Comparison of ENCODE assay signal across 38 cellular contexts in genomic region chr18:79328917-79329316, GRCh38.
"Had no signal": no experiment of that assay in that cellular context is flagged by ENCODE, and none has a peak within 500 bp of the region (broad histone marks: within the 10 kb centered on the region; RNA-seq: fewer than 3 reads in every experiment).

No MANE protein-coding gene starts in this region.

- H3K9me3 Mint-ChIP-seq: activated naive CD4-positive, alpha-beta T cell treated with anti-CD3 and anti-CD28 coated beads, Interleukin-2, amount 50 U/mL, for 24 hours; brain had no signal

- H3K4me1 ChIP-seq: adrenal gland, ascending aorta, breast epithelium had no signal

- H3K9me3 ChIP-seq: adrenal gland, ascending aorta, body of pancreas, breast epithelium had no signal

- H3K27me3 Mint-ChIP-seq: activated naive CD4-positive, alpha-beta T cell treated with anti-CD3 and anti-CD28 coated beads, Interleukin-2, amount 10 ng/mL, durations not matched to agents 7 days and 5 days; activated naive CD4-positive, alpha-beta T cell treated with anti-CD3 and anti-CD28 coated beads, Interleukin-2, amount 50 U/mL, for 24 hours; activated naive CD8-positive, alpha-beta T cell; activated naive CD8-positive, alpha-beta T cell treated with anti-CD3 and anti-CD28 coated beads for 36 hours; activated naive CD8-positive, alpha-beta T cell treated with anti-CD3 and anti-CD28 coated beads, Interleukin-2, amount 10 ng/mL, durations not matched to agents 7 days and 5 days; activated naive CD8-positive, alpha-beta T cell treated with anti-CD3 and anti-CD28 coated beads, Interleukin-2, amount 50 U/mL, for 24 hours; activated T-cell treated with anti-CD3 and anti-CD28 coated beads, Interleukin-2, amount 50 U/mL, for 24 hours; activated T-helper 17 cell treated with anti-CD3 and anti-CD28 coated beads, Interleukin-2, amount 50 U/mL, for 72 hours; brain; central memory CD8-positive, alpha-beta T cell had no signal

- H3K4me3 ChIP-seq: adrenal gland, ascending aorta, body of pancreas, breast epithelium, cardiac muscle cell had no signal

- H3K27me3 ChIP-seq: adrenal gland, ascending aorta, body of pancreas, brain microvascular endothelial cell, breast epithelium, cardiac muscle cell had no signal

- H3K27ac ChIP-seq: adrenal gland, ascending aorta, body of pancreas, brain microvascular endothelial cell, breast epithelium, cardiac muscle cell had no signal

- H3K4me3 Mint-ChIP-seq: activated naive CD4-positive, alpha-beta T cell treated with anti-CD3 and anti-CD28 coated beads for 36 hours; activated naive CD4-positive, alpha-beta T cell treated with anti-CD3 and anti-CD28 coated beads, Interleukin-2, amount 10 ng/mL, durations not matched to agents 7 days and 5 days; activated naive CD4-positive, alpha-beta T cell treated with anti-CD3 and anti-CD28 coated beads, Interleukin-2, amount 50 U/mL, for 24 hours; activated naive CD8-positive, alpha-beta T cell; activated naive CD8-positive, alpha-beta T cell treated with anti-CD3 and anti-CD28 coated beads for 36 hours; activated naive CD8-positive, alpha-beta T cell treated with anti-CD3 and anti-CD28 coated beads, Interleukin-2, amount 10 ng/mL, durations not matched to agents 7 days and 5 days; activated naive CD8-positive, alpha-beta T cell treated with anti-CD3 and anti-CD28 coated beads, Interleukin-2, amount 50 U/mL, for 24 hours; activated T-cell treated with anti-CD3 and anti-CD28 coated beads, Interleukin-2, amount 50 U/mL, for 24 hours; activated T-cell treated with anti-CD3 and anti-CD28 coated beads, Interleukin-2, amount 50 U/mL, for 4 hours; activated T-cell treated with anti-CD3 and anti-CD28 coated beads, Interleukin-2, amount 50 U/mL, for 72 hours; activated T-helper 1 cell treated with anti-CD3 and anti-CD28 coated beads, Interleukin-12 subunit alpha, Interleukin-12 subunit beta, Interleukin-2, Interleukin-4 antibody, amounts not matched to agents 30 ng/mL and 10 ng/mL and 1 ng/mL, durations not matched to agents 14 hours and 24 hours and 36 hours; activated T-helper 17 cell treated with anti-CD3 and anti-CD28 coated beads, Interleukin-2, amount 50 U/mL, for 72 hours; brain had no signal

- H3K4me1 Mint-ChIP-seq: activated naive CD4-positive, alpha-beta T cell treated with anti-CD3 and anti-CD28 coated beads, Interleukin-2, amount 10 ng/mL, durations not matched to agents 7 days and 5 days; activated naive CD4-positive, alpha-beta T cell treated with anti-CD3 and anti-CD28 coated beads, Interleukin-2, amount 50 U/mL, for 24 hours had no signal

- H3K36me3 ChIP-seq: brain microvascular endothelial cell, breast epithelium had no signal

- H3K27ac Mint-ChIP-seq: activated naive CD4-positive, alpha-beta T cell treated with anti-CD3 and anti-CD28 coated beads for 36 hours; activated naive CD4-positive, alpha-beta T cell treated with anti-CD3 and anti-CD28 coated beads, Interleukin-2, amount 10 ng/mL, durations not matched to agents 7 days and 5 days; activated naive CD4-positive, alpha-beta T cell treated with anti-CD3 and anti-CD28 coated beads, Interleukin-2, amount 50 U/mL, for 24 hours; activated naive CD8-positive, alpha-beta T cell; activated naive CD8-positive, alpha-beta T cell treated with anti-CD3 and anti-CD28 coated beads for 36 hours; activated naive CD8-positive, alpha-beta T cell treated with anti-CD3 and anti-CD28 coated beads, Interleukin-2, amount 10 ng/mL, durations not matched to agents 7 days and 5 days; activated naive CD8-positive, alpha-beta T cell treated with anti-CD3 and anti-CD28 coated beads, Interleukin-2, amount 50 U/mL, for 24 hours; activated T-cell treated with anti-CD3 and anti-CD28 coated beads, Interleukin-2, amount 50 U/mL, for 24 hours; activated T-cell treated with anti-CD3 and anti-CD28 coated beads, Interleukin-2, amount 50 U/mL, for 72 hours; activated T-helper 1 cell treated with anti-CD3 and anti-CD28 coated beads, Interleukin-12 subunit alpha, Interleukin-12 subunit beta, Interleukin-2, Interleukin-4 antibody, amounts not matched to agents 30 ng/mL and 10 ng/mL and 1 ng/mL, durations not matched to agents 14 hours and 24 hours and 36 hours; activated T-helper 17 cell treated with anti-CD3 and anti-CD28 coated beads, Interleukin-2, amount 50 U/mL, for 72 hours; activated T-helper 2 cell treated with anti-CD3 and anti-CD28 coated beads, Interferon-gamma antibody, Interleukin-2, Interleukin-4, amounts not matched to agents 10 μg/mL and 5 μg/mL and 100 μg/mL, durations not matched to agents 14 hours and 24 hours and 36 hours; brain had no signal

- DNase-seq: activated effector memory CD4-positive, alpha-beta T cell treated with Interleukin-2 at 50 U/mL for 16 hours; activated gamma-delta T cell; activated gamma-delta T cell treated with Interleukin-2 at 50 U/mL for 16 hours; activated naive CD4-positive, alpha-beta T cell; activated naive CD4-positive, alpha-beta T cell treated with anti-CD3 and anti-CD28 coated beads for 36 hours; activated naive CD4-positive, alpha-beta T cell treated with anti-CD3 and anti-CD28 coated beads, Interleukin-2, amount 10 ng/mL, durations not matched to agents 7 days and 5 days; activated naive CD4-positive, alpha-beta T cell treated with anti-CD3 and anti-CD28 coated beads, Interleukin-2, amount 50 U/mL, for 16 hours; activated naive CD4-positive, alpha-beta T cell treated with Interleukin-2 at 50 U/mL for 16 hours; activated naive CD8-positive, alpha-beta T cell treated with anti-CD3 and anti-CD28 coated beads for 36 hours; activated naive CD8-positive, alpha-beta T cell treated with anti-CD3 and anti-CD28 coated beads, Interleukin-2, amount 10 ng/mL, durations not matched to agents 7 days and 5 days; activated naive CD8-positive, alpha-beta T cell treated with anti-CD3 and anti-CD28 coated beads, Interleukin-2, amount 50 U/mL, for 24 hours; activated T-cell treated with anti-CD3 and anti-CD28 coated beads, Interleukin-2, amount 50 U/mL, for 1 hour; activated T-cell treated with anti-CD3 and anti-CD28 coated beads, Interleukin-2, amount 50 U/mL, for 24 hours; activated T-cell treated with anti-CD3 and anti-CD28 coated beads, Interleukin-2, amount 50 U/mL, for 4 hours; activated T-cell treated with anti-CD3 and anti-CD28 coated beads, Interleukin-2, amount 50 U/mL, for 48 hours; activated T-cell treated with anti-CD3 and anti-CD28 coated beads, Interleukin-2, amount 50 U/mL, for 72 hours; amniotic stem cell; amygdala; anterior cingulate cortex; aorta; body of pancreas; brain microvascular endothelial cell; caudate nucleus; central memory CD4-positive, alpha-beta T cell; cerebellar nuclear complex had no signal

- FAIRE-seq: astrocyte, bronchial epithelial cell had no signal
